ENCODE assay signal across 13 cellular contexts in the genomic region with DNA sequence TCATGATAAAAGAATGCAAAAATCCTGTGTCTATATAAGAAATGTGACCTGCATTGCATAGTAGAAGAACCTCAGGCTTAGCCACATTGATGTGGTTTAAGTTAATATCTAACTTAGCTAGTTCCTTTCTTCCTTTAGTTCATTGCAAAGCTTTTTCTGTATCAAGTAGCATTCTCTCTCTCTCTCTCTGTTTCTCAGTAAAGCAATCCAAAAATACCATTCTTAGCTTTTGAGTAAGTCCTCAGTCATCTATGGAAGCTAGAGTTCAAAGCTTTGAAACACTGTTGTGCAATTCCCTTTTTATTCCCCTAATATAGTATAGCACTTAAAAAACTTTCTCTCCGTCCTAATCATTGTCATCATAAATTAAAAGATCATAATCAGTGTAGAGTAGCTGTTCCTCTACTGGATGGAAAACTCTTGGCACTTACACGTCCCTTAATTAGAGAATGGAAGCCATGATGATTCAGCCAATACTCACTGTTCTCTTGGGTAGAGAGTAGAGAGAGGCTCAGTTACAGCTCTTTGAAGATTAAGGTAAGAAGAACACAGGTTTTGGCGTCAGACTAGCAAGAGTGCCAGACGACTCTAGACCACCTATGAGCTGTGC.
DNase-seq lines count a peak whose midpoint lies in the region; ATAC-seq and TF ChIP-seq lines count a peak whose summit lies in the region.
"Had no signal": no experiment of that assay in that cellular context is flagged by ENCODE, and none has a peak within 500 bp of the region (broad histone marks: within the 10 kb centered on the region; RNA-seq: fewer than 3 reads in every experiment).

No MANE protein-coding gene starts in this region.

- H3K36me3 ChIP-seq in heart left ventricle: no peaks in the 10 kb centered on the region

- DNase-seq in cardiac fibroblast (ENCODE audit: low read depth in 2 of 2) (peak; percentile 72 to 89), sciatic nerve (ENCODE audit: low spot score) (no peak), substantia nigra (lab: John Stamatoyannopoulos, UW) (no peak), G401 (ENCODE audit: low spot score) (no peak), heart left ventricle (no peak)
- no peak for DNase-seq in activated CD8-positive, alpha-beta memory T cell treated with anti-CD3 and anti-CD28 coated beads for 24 hours
- DNase-seq: activated CD4-positive, CD25-positive, alpha-beta regulatory T cell; activated naive CD4-positive, alpha-beta T cell treated with anti-CD3 and anti-CD28 coated beads, Interleukin-2, amount 50 U/mL, for 16 hours; DND-41; NCI-H1930 had no signal

- no peaks in the 10 kb centered on the region for H3K4me1 ChIP-seq in heart left ventricle

- H3K27ac ChIP-seq in substantia nigra (ENCODE audit: low read depth, low read length, poor library complexity, severe bottlenecking): no peak overlapping the region
- no peak overlapping the region for H3K27ac ChIP-seq in heart left ventricle

- no peaks in the 10 kb centered on the region for H3K9me3 ChIP-seq in heart left ventricle

- TF ChIP-seq CTCF in cardiac fibroblast (IDR thresholded peaks at IDR 0.05; ENCODE audit: low read depth, low read length): no peak
- no peak for TF ChIP-seq CTCF in heart left ventricle (IDR thresholded peaks at IDR 0.05)

- H3K4me3 ChIP-seq in cardiac fibroblast (replicated peaks in 1 of 2; ENCODE audit: low read depth in 2 of 2, low read length in 2 of 2) (no peak overlapping the region), heart left ventricle (no peak overlapping the region)

- WGBS in heart left ventricle, 4 donors: 81 to 90% (median 88%) methylated on average over 4 of the region's 4 CpGs

- no peaks in the 10 kb centered on the region for H3K27me3 ChIP-seq in heart left ventricle

- ATAC-seq in GM18867 (IDR thresholded peaks at IDR 0.05; ENCODE audit: unreplicated experiment) (peak; percentile 57), HG03175 (IDR thresholded peaks at IDR 0.05; ENCODE audit: unreplicated experiment) (peak; percentile 87), sciatic nerve (peak; percentile 48), heart left ventricle (no peak)
- ATAC-seq: Panc1 had no signal

- no peak for TF ChIP-seq POLR2A in heart left ventricle (IDR thresholded peaks at IDR 0.05)

- intact Hi-C loops in sciatic nerve (cut with DNase I) (no loop called here), heart left ventricle (cut with DNase I) (no loop called here)

- in situ Hi-C loops in G401 (cut with HindIII; ENCODE audit: low sequenced_read_pairs): no loop called here

Comparison
In these comparisons a context has a peak if more than half of its experiments do, and no peak if none do; other contexts are left out.
1. ATAC-seq: peak in GM18867 (single experiment), HG03175 (single experiment) and sciatic nerve (single experiment); none in heart left ventricle (0 of 4).
2. DNase-seq: peak in cardiac fibroblast (2 of 2); none in sciatic nerve (single experiment), substantia nigra (0 of 49), G401 (single experiment), activated CD8-positive, alpha-beta memory T cell treated with anti-CD3 and anti-CD28 coated beads for 24 hours (single experiment) and heart left ventricle (0 of 5).